In genomic region chr13:46663216-46663615, GRCh38 we compare ENCODE assay signal across 15 cellular contexts.
DNase-seq lines count a peak whose midpoint lies in the region; ATAC-seq, FAIRE-seq and TF ChIP-seq lines count a peak whose summit lies in the region.
"Had no signal": no experiment of that assay in that cellular context is flagged by ENCODE, and none has a peak within 500 bp of the region (broad histone marks: within the 10 kb centered on the region; RNA-seq: fewer than 3 reads in every experiment).

No MANE protein-coding gene starts in this region.

- no peaks in the 10 kb centered on the region for H3K9me3 Mint-ChIP-seq in brain
- no peaks in the 10 kb centered on the region for H3K9me3 Mint-ChIP-seq in memory B cell

- TF ChIP-seq RAD21 in A549 (conservative IDR thresholded peaks at IDR 0.05 in 1 of 2, IDR thresholded peaks at IDR 0.05 in 1 of 2): no peak

- peak overlapping the region in 4 of 5 experiments; percentile 11 to 41 (median 27) for H3K27ac Mint-ChIP-seq in brain
- peak overlapping the region; percentile 91 for H3K27ac Mint-ChIP-seq in memory B cell

- no peaks in the 10 kb centered on the region for H3K9me2 ChIP-seq in GM23248 (ENCODE audit: insufficient read depth)

- ATAC-seq in A549: no peak
- ATAC-seq in memory B cell (ENCODE audit: low read depth): peak; percentile 37
- no peak for ATAC-seq in HG03521 (IDR thresholded peaks at IDR 0.05; ENCODE audit: unreplicated experiment)
- no peak for ATAC-seq in GM19397 (IDR thresholded peaks at IDR 0.05; ENCODE audit: unreplicated experiment)
- ATAC-seq in SK-N-SH treated with all-trans-retinoic acid at 6 μM for 48 hours: no peak

- peaks cover 95% of the 10 kb centered on the region for H3K4me1 ChIP-seq in A549
- peaks cover 9% of the 10 kb centered on the region for H3K4me1 ChIP-seq in GM23248 (ENCODE audit: insufficient read depth)
- peaks cover 33% of the 10 kb centered on the region for H3K4me1 ChIP-seq in BE2C

- DNase-seq in A549 (ENCODE audit: low read depth in 1 of 2, low spot score in 1 of 2): no peak
- peak; percentile 19 for DNase-seq in GM23248
- no peak for DNase-seq in memory B cell (ENCODE audit: low spot score in 2 of 2)
- DNase-seq in BE2C: no peak
- DNase-seq: activated CD8-positive, alpha-beta memory T cell treated with anti-CD3 and anti-CD28 coated beads, Interleukin-2, amount 50 U/mL, for 4 hours; effector CD4-positive, alpha-beta T cell; NCI-H1694 treated with DMSO at 0.1 percent for 48 hours; NCI-H748 treated with DMSO at 0.1 percent for 48 hours; SIG-M5 had no signal

- peak overlapping the region; percentile 36 for H3K9ac ChIP-seq in GM23248

- FAIRE-seq in A549 (lab: Jason Lieb, UNC): no peak

- POLR2A ChIA-PET in A549 (lab: Yijun Ruan, JAX): no interaction called here

- peak overlapping the region; percentile 78 to 89 for H3K27ac ChIP-seq in A549
- peak overlapping the region; percentile 41 for H3K27ac ChIP-seq in GM23248

- no peak for TF ChIP-seq EP300 in A549 (IDR thresholded peaks at IDR 0.05)

- H3F3A ChIP-seq in GM23248 (ENCODE audit: insufficient read depth): peaks cover 13% of the 10 kb centered on the region

- no peak for TF ChIP-seq POLR2A in A549 (IDR thresholded peaks at IDR 0.05; ENCODE audit: low read length)

- H2AFZ ChIP-seq in GM23248: no peak overlapping the region

- CTCF ChIA-PET in A549 (lab: Yijun Ruan, JAX): no interaction called here

- H3K36me3 Mint-ChIP-seq in brain (peaks cover 14% of the 10 kb centered on the region), memory B cell (peaks cover 5% of the 10 kb centered on the region)

- in situ Hi-C loops in GM23248 (cut with MboI): no loop called here

- 12% methylated on average over 1 of the region's 1 CpG for WGBS in A549 (ENCODE audit: missing lambda C conversion rate)
- WGBS in GM23248 (ENCODE audit: low coverage in 1 of 2, low lambda C conversion rate in 2 of 2, missing lambda C conversion rate in 2 of 2), 2 experiments: 11 to 14% methylated on average over 1 of the region's 1 CpG

- no peaks in the 10 kb centered on the region for H3K27me3 ChIP-seq in GM23248 (replicated peaks; ENCODE audit: insufficient read depth)
- no peaks in the 10 kb centered on the region for H3K27me3 ChIP-seq in BE2C

- H3K9me3 ChIP-seq in A549: no peaks in the 10 kb centered on the region
- H3K9me3 ChIP-seq in GM23248 (ENCODE audit: low read depth): no peaks in the 10 kb centered on the region
- no peaks in the 10 kb centered on the region for H3K9me3 ChIP-seq in BE2C
- H3K9me3 ChIP-seq: prostate gland had no signal

- peaks cover 59% of the 10 kb centered on the region for H3K4me1 Mint-ChIP-seq in brain
- peaks cover 38% of the 10 kb centered on the region for H3K4me1 Mint-ChIP-seq in memory B cell

- peak overlapping the region; percentile 72 for H3K4me2 ChIP-seq in A549
- H3K4me2 ChIP-seq in GM23248 (ENCODE audit: unreplicated experiment): no peak overlapping the region

- H3K4me3 Mint-ChIP-seq in brain (peak overlapping the region in 2 of 5 experiments; percentile 1 to 3), memory B cell (no peak overlapping the region)

- no peak overlapping the region for H3K4me3 ChIP-seq in A549
- no peak overlapping the region for H3K4me3 ChIP-seq in GM23248
- H3K4me3 ChIP-seq in BE2C (ENCODE audit: low read depth, low read length): no peak overlapping the region
- H3K4me3 ChIP-seq: lung, prostate gland had no signal

- no peaks in the 10 kb centered on the region for H4K20me1 ChIP-seq in GM23248 (ENCODE audit: insufficient read depth)

- H3K79me2 ChIP-seq in GM23248 (ENCODE audit: insufficient read depth): peaks cover 79% of the 10 kb centered on the region

- H3K36me3 ChIP-seq in GM23248 (ENCODE audit: low read depth): no peaks in the 10 kb centered on the region
- H3K36me3 ChIP-seq in BE2C: 0 out of 2 replicates have a peak, but pooled peaks cover 2% of the 10 kb centered on the region
- H3K36me3 ChIP-seq: prostate gland had no signal

- TF ChIP-seq CTCF in A549 (IDR thresholded peaks at IDR 0.05): no peak
- no peak for TF ChIP-seq CTCF in brain (conservative IDR thresholded peaks at IDR 0.05)
- no peak for TF ChIP-seq CTCF in BE2C (IDR thresholded peaks at IDR 0.05; ENCODE audit: low read depth, low read length)

- no peaks in the 10 kb centered on the region for H3K27me3 Mint-ChIP-seq in brain
- H3K27me3 Mint-ChIP-seq in memory B cell: no peaks in the 10 kb centered on the region

TF ChIP-seq in A549, 52 proteins besides CTCF, POLR2A, EP300 and RAD21 (continues in another document):
- TF ChIP-seq NR3C1 (IDR thresholded peaks at IDR 0.05) (no peak), ZFP36 (IDR thresholded peaks at IDR 0.05; ENCODE audit: borderline replicate concordance, partially characterized antibody) (no peak), MAZ (IDR thresholded peaks at IDR 0.05; ENCODE audit: borderline replicate concordance, low read depth, low read length) (no peak), SREBF2 (IDR thresholded peaks at IDR 0.05) (no peak), ZC3H11A (IDR thresholded peaks at IDR 0.05) (no peak), GATA3 (IDR thresholded peaks at IDR 0.05; ENCODE audit: borderline replicate concordance) (no peak), ZNF302 (CRISPR knock-in tag; IDR thresholded peaks at IDR 0.05) (no peak), MYC (IDR thresholded peaks at IDR 0.05; ENCODE audit: borderline replicate concordance, low read length) (no peak), RFX5 (IDR thresholded peaks at IDR 0.05) (no peak), ELK1 (IDR thresholded peaks at IDR 0.05; ENCODE audit: low read depth, low read length) (no peak), PHF8 (IDR thresholded peaks at IDR 0.05; ENCODE audit: borderline replicate concordance, low read depth) (no peak), FOXS1 (CRISPR knock-in tag; IDR thresholded peaks at IDR 0.05) (no peak), HMGXB4 (CRISPR knock-in tag; IDR thresholded peaks at IDR 0.05; ENCODE audit: borderline replicate concordance) (no peak)

TF ChIP-seq in SK-N-SH treated with all-trans-retinoic acid at 6 μM for 48 hours, 23 proteins besides CTCF, POLR2A, EP300 and RAD21:
- no peak for TF ChIP-seq BACH2 (CRISPR knock-in tag; IDR thresholded peaks at IDR 0.05; ENCODE audit: borderline replicate concordance)
- TF ChIP-seq PATZ1 (CRISPR knock-in tag; IDR thresholded peaks at IDR 0.05; ENCODE audit: borderline replicate concordance): no peak
